14 cellular contexts compared by ENCODE assay signal in genomic region chr18:79598885-79599175, GRCh38.
A peak's percentile ranks its signal among the peaks of the same experiment; 100 is the strongest.
DNase-seq lines count a peak whose midpoint lies in the region; ATAC-seq and TF ChIP-seq lines count a peak whose summit lies in the region.
"Had no signal": no experiment of that assay in that cellular context is flagged by ENCODE, and none has a peak within 500 bp of the region (broad histone marks: within the 10 kb centered on the region; RNA-seq: fewer than 3 reads in every experiment).

No MANE protein-coding gene starts in this region.

- H3F3A ChIP-seq in GM23248 (ENCODE audit: insufficient read depth), result no peaks in the 10 kb centered on the region

- H3K36me3 ChIP-seq in BLaER1, result no peaks in the 10 kb centered on the region
- no peaks in the 10 kb centered on the region for H3K36me3 ChIP-seq in GM23248 (ENCODE audit: low read depth)
- no peaks in the 10 kb centered on the region for H3K36me3 ChIP-seq in left lung
- H3K36me3 ChIP-seq: SJCRH30 had no signal

- H3K27ac ChIP-seq in BLaER1 (no peak overlapping the region), GM23248 (no peak overlapping the region), left lung (no peak overlapping the region)
- H3K27ac ChIP-seq: SJCRH30 had no signal

- no peaks in the 10 kb centered on the region for H3K79me2 ChIP-seq in GM23248 (ENCODE audit: insufficient read depth)

- TF ChIP-seq CTCF in left lung (IDR thresholded peaks at IDR 0.05), result no peak

- ATAC-seq in left lung, result no peak
- ATAC-seq in HG03196 (IDR thresholded peaks at IDR 0.05; ENCODE audit: unreplicated experiment), result no peak

- in situ Hi-C loops in GM23248 (cut with MboI), result no loop called here

- H3K27me3 ChIP-seq in BLaER1 (no peaks in the 10 kb centered on the region), GM23248 (replicated peaks; ENCODE audit: insufficient read depth) (peaks cover 28% of the 10 kb centered on the region), left lung (peaks cover 0 to 46% of the 10 kb centered on the region in 2 donors)
- H3K27me3 ChIP-seq: SJCRH30 had no signal

- H3K9ac ChIP-seq in BLaER1, result no peak overlapping the region
- 0 out of 2 replicates have a peak overlapping the region, but pooled peaks have one; percentile 17 for H3K9ac ChIP-seq in GM23248

- intact Hi-C loops in left lung (cut with DNase I) (no loop called here), posterior vena cava (cut with DNase I) (loop anchor here in 1 of 2 donors (5.0 kb wide), 1 partner anchor 1337 kb away; no protein-coding TSS in a partner anchor)

- H4K20me1 ChIP-seq in BLaER1, result no peaks in the 10 kb centered on the region
- H4K20me1 ChIP-seq in GM23248 (ENCODE audit: insufficient read depth), result no peaks in the 10 kb centered on the region

- DNase-seq in GM23248, result no peak
- DNase-seq in left lung, result peak; percentile 9 to 44
- DNase-seq in posterior vena cava (ENCODE audit: low spot score), result peak; percentile 20
- no peak for DNase-seq in NCI-H526 (lab: John Stamatoyannopoulos, UW)
- no peak for DNase-seq in SIG-M5 treated with dmso at 0.1 percent for 504 hours (lab: John Stamatoyannopoulos, UW; ENCODE audit: unreplicated experiment)
- DNase-seq: ACHN, AML-193, NCI-H2081, NCI-H2171 treated with DMSO at 0.1 percent for 48 hours, NCI-H446 treated with DMSO at 0.1 percent for 48 hours, NCI-H774, SJCRH30 had no signal

- peaks cover 76% of the 10 kb centered on the region for H3K4me1 ChIP-seq in BLaER1
- peaks cover 5% of the 10 kb centered on the region; the same call in 1 of the 2 replicates for H3K4me1 ChIP-seq in GM23248 (ENCODE audit: insufficient read depth)
- H3K4me1 ChIP-seq in left lung, result no peaks in the 10 kb centered on the region

- H3K4me3 ChIP-seq in BLaER1 (no peak overlapping the region), GM23248 (no peak overlapping the region), left lung (no peak overlapping the region)
- H3K4me3 ChIP-seq: SJCRH30 had no signal

- no peaks in the 10 kb centered on the region for H3K9me3 ChIP-seq in BLaER1
- no peaks in the 10 kb centered on the region for H3K9me3 ChIP-seq in GM23248 (ENCODE audit: low read depth)
- H3K9me3 ChIP-seq in left lung, result no peaks in the 10 kb centered on the region
- H3K9me3 ChIP-seq: SJCRH30 had no signal

- H3K9me2 ChIP-seq in GM23248 (ENCODE audit: insufficient read depth), result no peaks in the 10 kb centered on the region

- no peak overlapping the region for H2AFZ ChIP-seq in GM23248

- H3K4me2 ChIP-seq in BLaER1, result peak overlapping the region; percentile 14; the same call in 1 of the 2 replicates
- no peak overlapping the region for H3K4me2 ChIP-seq in GM23248 (ENCODE audit: unreplicated experiment)

- 58 to 70% methylated on average over 10 of the region's 10 CpGs for WGBS in GM23248 (ENCODE audit: low coverage in 1 of 2, low lambda C conversion rate in 2 of 2, missing lambda C conversion rate in 2 of 2), 2 experiments

Comparison
In these comparisons a context has a peak if more than half of its experiments do, and no peak if none do; other contexts are left out.
1. DNase-seq: peak in left lung (2 of 2) and posterior vena cava (single experiment); none in GM23248 (single experiment), NCI-H526 (0 of 2) and SIG-M5 treated with dmso at 0.1 percent for 504 hours (single experiment).